Comparison of ENCODE assay signal across 27 cellular contexts in genomic region chr5:113719549-113719948, GRCh38.
"Had no signal": no experiment of that assay in that cellular context is flagged by ENCODE, and none has a peak within 500 bp of the region (broad histone marks: within the 10 kb centered on the region; RNA-seq: fewer than 3 reads in every experiment).

No MANE protein-coding gene starts in this region.

- H3K4me1 ChIP-seq: left ventricle myocardium inferior, pancreas, prostate gland, testis, thyroid gland, transverse colon, upper lobe of left lung, vagina had no signal

- ATAC-seq: natural killer cell; pancreas; right cardiac atrium; sciatic nerve; stimulated activated naive B cell treated with anti-CD40 and anti-IgM and Interleukin-4, amounts not matched to agents 10 μg/mL and 1 μg/mL and 100 μg/mL, for 72 hours; stimulated activated naive CD8-positive, alpha-beta T cell treated with anti-CD3 and anti-CD28 coated beads, Interleukin-15, Interleukin-2, amounts not matched to agents 100 U/mL and 50 U/mL, for 24 hours had no signal

- H3K4me3 ChIP-seq: left ventricle myocardium inferior, lung, pancreas, prostate gland, skin epidermis, stomach, testis, thyroid gland, transverse colon, upper lobe of left lung, vagina had no signal

- H3K27me3 Mint-ChIP-seq: naive B cell; stimulated activated naive B cell treated with anti-CD40 and anti-IgM and Interleukin-4, amounts not matched to agents 10 μg/mL and 1 μg/mL and 100 μg/mL, for 72 hours had no signal

- H3K4me1 Mint-ChIP-seq: naive B cell; natural killer cell; stimulated activated naive B cell treated with anti-CD40 and anti-IgM and Interleukin-4, amounts not matched to agents 10 μg/mL and 1 μg/mL and 100 μg/mL, for 72 hours had no signal

- H3K27ac ChIP-seq: left ventricle myocardium inferior, pancreas, prostate gland, skin epidermis, stomach, testis, thyroid gland, transverse colon, upper lobe of left lung, vagina had no signal

- H3K36me3 ChIP-seq: left ventricle myocardium inferior, pancreas, prostate gland, stomach, thyroid gland, transverse colon, upper lobe of left lung, vagina had no signal

- H3K36me3 Mint-ChIP-seq: stimulated activated naive B cell treated with anti-CD40 and anti-IgM and Interleukin-4, amounts not matched to agents 10 μg/mL and 1 μg/mL and 100 μg/mL, for 72 hours had no signal

- H3K27me3 ChIP-seq: pancreas, stomach, testis, thyroid gland, transverse colon, upper lobe of left lung, vagina had no signal

- H3K9me3 ChIP-seq: pancreas, prostate gland, testis, thyroid gland, vagina had no signal

- H3K27ac Mint-ChIP-seq: mesothelial cell of epicardium; natural killer cell; nephron progenitor cell; stimulated activated naive B cell treated with anti-CD40 and anti-IgM and Interleukin-4, amounts not matched to agents 10 μg/mL and 1 μg/mL and 100 μg/mL, for 72 hours had no signal

- H3K4me3 Mint-ChIP-seq: mesothelial cell of epicardium; naive B cell; natural killer cell; nephron progenitor cell; stimulated activated naive B cell treated with anti-CD40 and anti-IgM and Interleukin-4, amounts not matched to agents 10 μg/mL and 1 μg/mL and 100 μg/mL, for 72 hours had no signal

- DNase-seq: islet precursor cell; left ventricle myocardium inferior; mesendoderm; naive B cell; natural killer cell; nephron progenitor cell; pancreas; posterior cingulate gyrus; retina; right cardiac atrium; stimulated activated CD4-positive, alpha-beta T cell treated with anti-CD3 and anti-CD28 coated beads, Interleukin-12 subunit alpha, Interleukin-12 subunit beta, amount 100 ng/mL, for 4 hours; stimulated activated CD4-positive, alpha-beta T cell treated with anti-CD3 and anti-CD28 coated beads, Interleukin-15, amount 100 ng/mL, for 24 hours; stimulated activated CD4-positive, alpha-beta T cell treated with anti-CD3 and anti-CD28 coated beads, Interleukin-2, amount 100 ng/mL, for 24 hours; stimulated activated CD4-positive, alpha-beta T cell treated with anti-CD3 and anti-CD28 coated beads, Interleukin-4, amount 100 ng/mL, for 1 hour; stimulated activated naive B cell treated with anti-CD40 and anti-IgM and Interleukin-4, amounts not matched to agents 10 μg/mL and 1 μg/mL and 100 μg/mL, for 72 hours; stimulated activated naive CD8-positive, alpha-beta T cell treated with anti-CD3 and anti-CD28 coated beads, Interleukin-15, Interleukin-2, amounts not matched to agents 100 U/mL and 50 U/mL, for 24 hours; stomach; testis; thyroid gland; transverse colon; upper lobe of left lung had no signal
